In genomic region chr5:3993856-3994473, GRCh38 we compare ENCODE assay signal across 2 cellular contexts.
TF ChIP-seq lines count a peak whose summit lies in the region.

No MANE protein-coding gene starts in this region.

TF ChIP-seq in endothelial cell of umbilical vein, 7 proteins besides CTCF, POLR2A, EP300 and RAD21:
- TF ChIP-seq JUN (IDR thresholded peaks at IDR 0.05; ENCODE audit: borderline replicate concordance, insufficient read depth, insufficient read length, low read depth) (no peak), GATA2 (IDR thresholded peaks at IDR 0.05; ENCODE audit: insufficient read depth, insufficient read length, low read depth, low read length) (no peak), POLR2AphosphoS5 (IDR thresholded peaks at IDR 0.05; ENCODE audit: insufficient read depth, low read depth, low read length) (no peak), FOS (IDR thresholded peaks at IDR 0.05; ENCODE audit: borderline replicate concordance, insufficient read depth, low read length) (no peak), MAX (IDR thresholded peaks at IDR 0.05; ENCODE audit: insufficient read depth, insufficient read length) (no peak), MYC (IDR thresholded peaks at IDR 0.05; ENCODE audit: low read depth, low read length) (no peak), EZH2 (IDR thresholded peaks at IDR 0.05; ENCODE audit: borderline replicate concordance, low read depth, low read length, severe bottlenecking) (no peak)

TF ChIP-seq in SK-N-SH treated with all-trans-retinoic acid at 6 μM for 48 hours, 23 proteins besides CTCF, POLR2A, EP300 and RAD21:
- TF ChIP-seq ARNTL (CRISPR knock-in tag; IDR thresholded peaks at IDR 0.05; ENCODE audit: borderline replicate concordance, low read depth) (no peak), RARB (CRISPR knock-in tag; IDR thresholded peaks at IDR 0.05) (no peak), POU6F1 (CRISPR knock-in tag; IDR thresholded peaks at IDR 0.05; ENCODE audit: borderline replicate concordance, low read depth) (no peak)
